Comparison of ENCODE assay signal across 14 cellular contexts in genomic region chr20:5116875-5117274, GRCh38. TPM values are rescaled to one million over a fixed set of nuclear protein-coding genes. Genes with fewer than 3 reads are reported as not detected.
A peak's percentile ranks its signal among the peaks of the same experiment; 100 is the strongest.
DNase-seq lines count a peak whose midpoint lies in the region; ATAC-seq and TF ChIP-seq lines count a peak whose summit lies in the region.
"Had no signal": no experiment of that assay in that cellular context is flagged by ENCODE, and none has a peak within 500 bp of the region (broad histone marks: within the 10 kb centered on the region; RNA-seq: fewer than 3 reads in every experiment).

No MANE protein-coding gene starts in this region.

- H3K56ac ChIP-seq in H9 (ENCODE audit: insufficient read length, low read depth, low read length) = no peak overlapping the region

- H3K9me3 Mint-ChIP-seq in T-helper 2 cell treated with Interferon-gamma antibody and Interleukin-4, amounts not matched to agents 5 μg/mL and 100 μg/mL, for 36 hours = no peaks in the 10 kb centered on the region
- no peaks in the 10 kb centered on the region; a peak in 1 of 5 replicates for H3K9me3 Mint-ChIP-seq in H9

- no peaks in the 10 kb centered on the region for H3K79me1 ChIP-seq in H9 (ENCODE audit: insufficient read depth, low read depth, low read length, poor library complexity, severe bottlenecking)

- H3K4me3 Mint-ChIP-seq in T-helper 2 cell treated with Interferon-gamma antibody and Interleukin-4, amounts not matched to agents 5 μg/mL and 100 μg/mL, for 36 hours = peak overlapping the region; percentile 96
- peak overlapping the region; percentile 98; a peak in 3 of 5 replicates for H3K4me3 Mint-ChIP-seq in H9

- peaks cover 52% of the 10 kb centered on the region for H3K4me1 Mint-ChIP-seq in T-helper 2 cell treated with Interferon-gamma antibody and Interleukin-4, amounts not matched to agents 5 μg/mL and 100 μg/mL, for 36 hours (ENCODE audit: low read depth)
- H3K4me1 Mint-ChIP-seq in H9 = peaks cover 28 to 40% of the 10 kb centered on the region in 2 experiments

- H3K4me1 ChIP-seq in H9 (ENCODE audit: insufficient read depth, low read length) = no peaks in the 10 kb centered on the region

- no peak overlapping the region for H3T11ph ChIP-seq in H9 (ENCODE audit: low read length)

- H3K9ac ChIP-seq in H9 (ENCODE audit: extremely low read depth, insufficient read length, low read length) = peak overlapping the region; percentile 0
- H3K9ac ChIP-seq in SU-DHL-6 (ENCODE audit: low read length) = peak overlapping the region; percentile 98
- H3K9ac ChIP-seq: parathyroid adenoma had no signal

- no peaks in the 10 kb centered on the region for H3K27me3 ChIP-seq in H9 (ENCODE audit: insufficient read depth, low read length)
- H3K27me3 ChIP-seq in SU-DHL-6 (ENCODE audit: low read length) = no peaks in the 10 kb centered on the region
- H3K27me3 ChIP-seq: body of pancreas, dorsolateral prefrontal cortex, thyroid gland had no signal

- H3K27ac Mint-ChIP-seq in T-helper 2 cell treated with Interferon-gamma antibody and Interleukin-4, amounts not matched to agents 5 μg/mL and 100 μg/mL, for 36 hours = peak overlapping the region; percentile 99
- 0 out of 7 replicates have a peak overlapping the region, but pooled peaks of 1 of the 3 experiments have one; percentile 32 for H3K27ac Mint-ChIP-seq in H9

- no peak overlapping the region for H4K8ac ChIP-seq in H9 (replicated peaks; ENCODE audit: insufficient read length, low read depth, low read length)

- no peak overlapping the region for H2BK20ac ChIP-seq in H9 (ENCODE audit: low read depth, low read length, poor library complexity, severe bottlenecking)

- no peak overlapping the region for H3K18ac ChIP-seq in H9 (ENCODE audit: insufficient read length, low read depth, low read length)

- no peak overlapping the region for H2BK120ac ChIP-seq in H9 (ENCODE audit: low read depth, low read length, poor library complexity, severe bottlenecking)

- H3K79me2 ChIP-seq in H9 (ENCODE audit: insufficient read depth, low read length) = peaks cover 25% of the 10 kb centered on the region; the same call in 1 of the 2 replicates
- peaks cover 44% of the 10 kb centered on the region for H3K79me2 ChIP-seq in SU-DHL-6 (ENCODE audit: insufficient read depth, low read length)
- H3K79me2 ChIP-seq: parathyroid adenoma had no signal

- no peak overlapping the region for H3K23ac ChIP-seq in H9 (ENCODE audit: insufficient read length, low read depth, low read length)

- ATAC-seq in HG03442 (IDR thresholded peaks at IDR 0.05; ENCODE audit: unreplicated experiment) (no peak), GM18868 (IDR thresholded peaks at IDR 0.05; ENCODE audit: unreplicated experiment) (no peak)
- ATAC-seq: body of pancreas had no signal

- H3K14ac ChIP-seq in H9 (ENCODE audit: insufficient read depth, low read length) = no peak overlapping the region

- no peak overlapping the region for H2BK15ac ChIP-seq in H9 (ENCODE audit: low read depth, low read length)

- H3K4ac ChIP-seq in H9 (ENCODE audit: low read depth, low read length) = no peak overlapping the region

- no peak for DNase-seq in T-helper 2 cell treated with Interferon-gamma antibody and Interleukin-4, amounts not matched to agents 5 μg/mL and 100 μg/mL, for 36 hours (ENCODE audit: low spot score)
- DNase-seq in T-helper 2 cell (no peak), H9 (no peak), erythroblast (lab: John Stamatoyannopoulos, UW) (no peak), superior temporal gyrus (ENCODE audit: extremely low spot score) (no peak)
- DNase-seq: body of pancreas, COR-L47, dorsolateral prefrontal cortex, NCI-H510A, thyroid gland had no signal

- H3K4me2 ChIP-seq in H9 (ENCODE audit: insufficient read depth, insufficient read length, low read length) = peak overlapping the region; percentile 74
- peak overlapping the region; percentile 80 for H3K4me2 ChIP-seq in SU-DHL-6 (ENCODE audit: low read depth, low read length, poor library complexity, severe bottlenecking)

- TF ChIP-seq CTCF in H9 (conservative IDR thresholded peaks at IDR 0.05) (no peak), SU-DHL-6 (IDR thresholded peaks at IDR 0.05; ENCODE audit: insufficient read depth, low read length, poor library complexity, severe bottlenecking) (no peak)

- H3K4me3 ChIP-seq in SU-DHL-6 (ENCODE audit: insufficient read depth, low read length, poor library complexity, severe bottlenecking) = no peak overlapping the region
- H3K4me3 ChIP-seq: body of pancreas, dorsolateral prefrontal cortex, thyroid gland had no signal

- no peak overlapping the region for H4K5ac ChIP-seq in H9 (ENCODE audit: insufficient read length, low read depth, low read length)

- peak; percentile 32 for TF ChIP-seq POLR2A in erythroblast (IDR thresholded peaks at IDR 0.05; ENCODE audit: low read length)

- no peak overlapping the region for H2AFZ ChIP-seq in H9 (ENCODE audit: low read length)
- H2AFZ ChIP-seq in SU-DHL-6 (ENCODE audit: low read depth, low read length, severe bottlenecking) = no peak overlapping the region
- H2AFZ ChIP-seq: parathyroid adenoma had no signal

- H4K20me1 ChIP-seq in H9 (ENCODE audit: control insufficient read depth, insufficient read depth, insufficient read length) = no peaks in the 10 kb centered on the region
- peaks cover 19% of the 10 kb centered on the region for H4K20me1 ChIP-seq in SU-DHL-6 (ENCODE audit: low read depth, low read length)

- no peaks in the 10 kb centered on the region for H3K9me3 ChIP-seq in H9 (ENCODE audit: control insufficient read depth, low read depth, low read length)
- no peaks in the 10 kb centered on the region for H3K9me3 ChIP-seq in SU-DHL-6 (ENCODE audit: insufficient read depth, low read length)
- H3K9me3 ChIP-seq: body of pancreas, thyroid gland had no signal

- peaks cover 59% of the 10 kb centered on the region for H3K36me3 Mint-ChIP-seq in T-helper 2 cell treated with Interferon-gamma antibody and Interleukin-4, amounts not matched to agents 5 μg/mL and 100 μg/mL, for 36 hours (ENCODE audit: low read depth)
- peaks cover 37 to 58% (median 50%) of the 10 kb centered on the region in 3 experiments for H3K36me3 Mint-ChIP-seq in H9 (ENCODE audit: insufficient read depth in 1 of 3, low read depth in 3 of 3)

- no peak overlapping the region for H2AK5ac ChIP-seq in H9 (ENCODE audit: insufficient read length, low read length)

- peaks cover 16% of the 10 kb centered on the region for H3K23me2 ChIP-seq in H9 (ENCODE audit: insufficient read length, low read depth, low read length, poor library complexity, severe bottlenecking)

- no CpG with 5 or more reads among the region's 3 CpGs for WGBS in H9 (ENCODE audit: extremely low coverage, insufficient read length, low lambda C conversion rate)

- H2BK12ac ChIP-seq in H9 (ENCODE audit: insufficient read length, low read depth, low read length) = no peak overlapping the region

- peaks cover 84% of the 10 kb centered on the region for H3F3A ChIP-seq in SU-DHL-6 (ENCODE audit: insufficient read depth)

- no peak overlapping the region for H4K91ac ChIP-seq in H9 (ENCODE audit: insufficient read length, low read depth, low read length)

- H2BK5ac ChIP-seq in H9 (ENCODE audit: insufficient read length, low read length) = no peak overlapping the region

- H3K27ac ChIP-seq in H9 (ENCODE audit: insufficient read length, low read depth, low read length) (no peak overlapping the region), SU-DHL-6 (ENCODE audit: low read depth, low read length) (peak overlapping the region; percentile 92; the same call in 1 of the 2 replicates)
- H3K27ac ChIP-seq: body of pancreas, dorsolateral prefrontal cortex, parathyroid adenoma, thyroid gland had no signal

- H3K27me3 Mint-ChIP-seq in T-helper 2 cell treated with Interferon-gamma antibody and Interleukin-4, amounts not matched to agents 5 μg/mL and 100 μg/mL, for 36 hours (ENCODE audit: low read depth) = no peaks in the 10 kb centered on the region
- no peaks in the 10 kb centered on the region; the same call in 1 of the 2 replicates for H3K27me3 Mint-ChIP-seq in H9 (ENCODE audit: low read depth)

- H3K36me3 ChIP-seq in SU-DHL-6 (ENCODE audit: low read length) = peaks cover 50% of the 10 kb centered on the region

- H3K9me2 ChIP-seq in SU-DHL-6 (replicated peaks; ENCODE audit: insufficient read depth, low read length) = no peaks in the 10 kb centered on the region

RNA-seq across cellular contexts. Expression of gene PCNA, which starts 2.9 kb away (rescaled TPM):
- 274 and 284 TPM in 2 replicates for total RNA-seq in H9 (2021)

RNA-seq across cellular contexts. Expression of gene TMEM230, which starts 4.0 kb away (rescaled TPM):
- total RNA-seq in H9 (2021) = 62.3 and 64.3 TPM in 2 replicates

RNA-seq across cellular contexts. Expression of gene CDS2, which starts 9.9 kb away (rescaled TPM):
- total RNA-seq in H9 (2021) = 60.3 and 63.2 TPM in 2 replicates
